In the genomic region with DNA sequence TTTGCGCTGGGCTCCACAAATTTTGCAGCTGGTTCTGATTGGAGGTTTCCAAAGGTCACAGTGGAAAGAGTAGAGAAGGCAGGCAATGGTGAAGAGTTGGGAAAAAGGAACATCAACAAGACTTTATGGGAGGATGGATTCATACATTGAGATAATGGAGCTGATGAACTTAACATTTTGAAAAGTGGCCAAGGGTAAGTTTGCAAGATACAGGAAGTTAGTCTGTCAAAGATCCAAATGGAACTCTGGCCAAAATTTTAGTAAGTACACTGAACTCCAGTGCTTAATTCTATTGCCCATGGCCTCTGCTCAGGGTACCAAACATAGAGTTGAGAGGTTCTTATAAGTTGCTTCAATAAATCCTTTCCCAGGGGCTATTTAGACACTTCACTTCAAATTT, we compare ENCODE assay signal across 25 cellular contexts. TPM values are rescaled to one million over a fixed set of nuclear protein-coding genes. Genes with fewer than 3 reads are reported as not detected.
DNase-seq lines count a peak whose midpoint lies in the region; ATAC-seq and TF ChIP-seq lines count a peak whose summit lies in the region.
"Had no signal": no experiment of that assay in that cellular context is flagged by ENCODE, and none has a peak within 500 bp of the region (broad histone marks: within the 10 kb centered on the region; RNA-seq: fewer than 3 reads in every experiment).

No MANE protein-coding gene starts in this region.

- H2BK15ac ChIP-seq in mesenchymal stem cell (ENCODE audit: low read depth, poor library complexity, severe bottlenecking) = no peak overlapping the region

- no peak overlapping the region for H3K4me3 ChIP-seq in LNCaP clone FGC (ENCODE audit: low read depth, low read length)
- no peak overlapping the region for H3K4me3 ChIP-seq in cardiac fibroblast (replicated peaks in 1 of 2; ENCODE audit: low read depth in 2 of 2, low read length in 2 of 2)
- no peak overlapping the region for H3K4me3 ChIP-seq in mesenchymal stem cell (ENCODE audit: insufficient read depth in 1 of 2, low read depth in 1 of 2, low read length in 2 of 2)
- no peak overlapping the region for H3K4me3 ChIP-seq in smooth muscle cell
- H3K4me3 ChIP-seq: BLaER1, GM23338, HAP-1, K562 had no signal

- peak overlapping the region; percentile 61 for H2BK120ac ChIP-seq in mesenchymal stem cell (ENCODE audit: low read depth, low read length)

- no peak overlapping the region for H3K4ac ChIP-seq in mesenchymal stem cell (ENCODE audit: low read depth in 1 of 2, low read length in 2 of 2)

- 100% methylated on average over 1 of the region's 1 CpG for WGBS in mesenchymal stem cell
- 92% methylated on average over 1 of the region's 1 CpG for WGBS in smooth muscle cell (ENCODE audit: low lambda C conversion rate)

- H2BK12ac ChIP-seq in mesenchymal stem cell (ENCODE audit: low read length in 2 of 2) = no peak overlapping the region

- H2AFZ ChIP-seq in mesenchymal stem cell (ENCODE audit: low read depth, low read length) (no peak overlapping the region), smooth muscle cell (ENCODE audit: low read depth) (no peak overlapping the region)

- no peak overlapping the region for H3K4me2 ChIP-seq in mesenchymal stem cell (ENCODE audit: low read length, poor library complexity, severe bottlenecking)
- no peak overlapping the region for H3K4me2 ChIP-seq in smooth muscle cell
- H3K4me2 ChIP-seq: BLaER1, GM23338 had no signal

- no peak for ATAC-seq in HG03442 (IDR thresholded peaks at IDR 0.05; ENCODE audit: unreplicated experiment)
- ATAC-seq: GM23338, K562 had no signal

- H3K27me3 Mint-ChIP-seq in activated T-cell treated with anti-CD3 and anti-CD28 coated beads, Interleukin-2, amount 50 U/mL, for 24 hours = peaks cover 23% of the 10 kb centered on the region

- H3K9ac ChIP-seq in mesenchymal stem cell (ENCODE audit: low read length) (no peak overlapping the region), smooth muscle cell (ENCODE audit: low read depth) (no peak overlapping the region)
- H3K9ac ChIP-seq: BLaER1 had no signal

- no peaks in the 10 kb centered on the region for H4K20me1 ChIP-seq in smooth muscle cell (ENCODE audit: low read depth)
- H4K20me1 ChIP-seq: BLaER1 had no signal

- H3K4me1 ChIP-seq in mesenchymal stem cell (ENCODE audit: control insufficient read depth, insufficient read depth, low read depth, low read length) (peaks cover 12% of the 10 kb centered on the region), smooth muscle cell (ENCODE audit: low read depth) (no peaks in the 10 kb centered on the region)
- H3K4me1 ChIP-seq: BLaER1, HAP-1 had no signal

- H4K91ac ChIP-seq in mesenchymal stem cell (ENCODE audit: low read length) = no peak overlapping the region

- H2AK5ac ChIP-seq in mesenchymal stem cell (ENCODE audit: low read length, severe bottlenecking) = no peak overlapping the region

- no peaks in the 10 kb centered on the region for H3K36me3 Mint-ChIP-seq in activated T-cell treated with anti-CD3 and anti-CD28 coated beads, Interleukin-2, amount 50 U/mL, for 24 hours (ENCODE audit: low read depth)

- TF ChIP-seq CTCF in LNCaP clone FGC (IDR thresholded peaks at IDR 0.05; ENCODE audit: control insufficient read depth, extremely low read depth, insufficient read depth) (no peak), cardiac fibroblast (IDR thresholded peaks at IDR 0.05; ENCODE audit: low read depth, low read length) (no peak), smooth muscle cell (IDR thresholded peaks at IDR 0.05; ENCODE audit: borderline replicate concordance, insufficient read depth, poor library complexity, severe bottlenecking) (no peak)

- no peaks in the 10 kb centered on the region for H3K9me3 Mint-ChIP-seq in activated T-cell treated with anti-CD3 and anti-CD28 coated beads, Interleukin-2, amount 50 U/mL, for 24 hours
- H3K9me3 Mint-ChIP-seq: CD4-positive, alpha-beta T cell; GM23338 had no signal

- H2BK5ac ChIP-seq in mesenchymal stem cell (ENCODE audit: low read depth, low read length, poor library complexity, severe bottlenecking) = no peak overlapping the region

- H3K27ac Mint-ChIP-seq in activated T-cell treated with anti-CD3 and anti-CD28 coated beads, Interleukin-2, amount 50 U/mL, for 24 hours = no peak overlapping the region
- H3K27ac Mint-ChIP-seq: CD4-positive, alpha-beta T cell; GM23338 had no signal

- H3K27ac ChIP-seq in mesenchymal stem cell (ENCODE audit: low read length, poor library complexity, severe bottlenecking) = no peak overlapping the region
- H3K27ac ChIP-seq in smooth muscle cell (ENCODE audit: low read depth) = no peak overlapping the region
- H3K27ac ChIP-seq: BLaER1 had no signal

- peak; percentile 78 for DNase-seq in LNCaP clone FGC (ENCODE audit: low read depth)
- DNase-seq in cardiac fibroblast (ENCODE audit: low read depth in 2 of 2) = peak; percentile 27 to 70
- DNase-seq in fibroblast of peridontal ligament (ENCODE audit: extremely low read depth) = peak; percentile 23
- no peak for DNase-seq in mesenchymal stem cell
- no peak for DNase-seq in smooth muscle cell (lab: John Stamatoyannopoulos, UW; ENCODE audit: unreplicated experiment)
- DNase-seq in stimulated activated CD8-positive, alpha-beta memory T cell treated with anti-CD3 and anti-CD28 coated beads, Interleukin-4, amount 100 ng/mL, for 48 hours = no peak
- DNase-seq in activated T-cell treated with anti-CD3 and anti-CD28 coated beads, Interleukin-2, amount 50 U/mL, for 24 hours = no peak
- DNase-seq: CD4-positive, alpha-beta T cell; COR-L47; DMS79; NCI-H1105; NCI-H1694; NCI-H2081; NCI-H2171; NCI-H446; NCI-H526; OCI-M1; Right ventricle myocardium superior; SW 1271 had no signal

- H3K23ac ChIP-seq in mesenchymal stem cell (ENCODE audit: low read length in 2 of 2) = no peak overlapping the region

- no peak overlapping the region for H4K8ac ChIP-seq in mesenchymal stem cell (ENCODE audit: low read length)

- H3K79me2 ChIP-seq in smooth muscle cell (ENCODE audit: low read depth) = no peaks in the 10 kb centered on the region

- H3K4me3 Mint-ChIP-seq in activated T-cell treated with anti-CD3 and anti-CD28 coated beads, Interleukin-2, amount 50 U/mL, for 24 hours = no peak overlapping the region
- H3K4me3 Mint-ChIP-seq: CD4-positive, alpha-beta T cell; GM23338 had no signal

- H3K18ac ChIP-seq in mesenchymal stem cell (ENCODE audit: low read depth in 1 of 2, low read length in 2 of 2) = no peak overlapping the region

- H3K27me3 ChIP-seq in mesenchymal stem cell (ENCODE audit: control insufficient read depth in 1 of 2, insufficient read depth in 1 of 2, low read length in 2 of 2) = no peaks in the 10 kb centered on the region
- H3K27me3 ChIP-seq in smooth muscle cell (ENCODE audit: low read depth) = no peaks in the 10 kb centered on the region
- H3K27me3 ChIP-seq: BLaER1 had no signal

- H3K36me3 ChIP-seq in mesenchymal stem cell (ENCODE audit: control insufficient read depth in 1 of 2, insufficient read depth in 2 of 2, low read depth in 1 of 2, low read length in 2 of 2) (no peaks in the 10 kb centered on the region), smooth muscle cell (ENCODE audit: low read depth) (no peaks in the 10 kb centered on the region)
- H3K36me3 ChIP-seq: BLaER1, HAP-1 had no signal

- no peaks in the 10 kb centered on the region for H3K79me1 ChIP-seq in mesenchymal stem cell (replicated peaks; ENCODE audit: low read length, poor library complexity, severe bottlenecking)

- no peaks in the 10 kb centered on the region for H3K9me3 ChIP-seq in mesenchymal stem cell (ENCODE audit: control insufficient read depth, low read length)
- H3K9me3 ChIP-seq in smooth muscle cell (replicated peaks; ENCODE audit: low read depth) = no peaks in the 10 kb centered on the region
- H3K9me3 ChIP-seq: BLaER1, HAP-1 had no signal

- no peak overlapping the region for H3K14ac ChIP-seq in mesenchymal stem cell (ENCODE audit: low read length in 2 of 2)

- H3K4me1 Mint-ChIP-seq in activated T-cell treated with anti-CD3 and anti-CD28 coated beads, Interleukin-2, amount 50 U/mL, for 24 hours (ENCODE audit: low read depth) = no peaks in the 10 kb centered on the region
- H3K4me1 Mint-ChIP-seq: GM23338 had no signal

- no peaks in the 10 kb centered on the region for H3F3A ChIP-seq in smooth muscle cell (ENCODE audit: low read depth)

RNA-seq across cellular contexts. Expression of gene CCER1, which starts 15.6 kb away (rescaled TPM):
- polyA plus RNA-seq in mesenchymal stem cell (2013, experiment 1 of 2) = not detected
- polyA plus RNA-seq in mesenchymal stem cell (2013, experiment 2 of 2) = not detected
- total RNA-seq in smooth muscle cell = not detected in 2 replicates
- not detected in 2 replicates for polyA plus RNA-seq in smooth muscle cell
- total RNA-seq: CD4-positive, alpha-beta T cell; GM23338; K562; LHCN-M2; Right ventricle myocardium superior had no signal
- polyA plus RNA-seq: GM23338, K562 had no signal

Comparison
In these comparisons a context has a peak if more than half of its experiments do, and no peak if none do; other contexts are left out.
1. DNase-seq: peak in LNCaP clone FGC (single experiment), cardiac fibroblast (2 of 2) and fibroblast of peridontal ligament (single experiment); none in mesenchymal stem cell (single experiment), smooth muscle cell (single experiment), stimulated activated CD8-positive, alpha-beta memory T cell treated with anti-CD3 and anti-CD28 coated beads, Interleukin-4, amount 100 ng/mL, for 48 hours (single experiment) and activated T-cell treated with anti-CD3 and anti-CD28 coated beads, Interleukin-2, amount 50 U/mL, for 24 hours (single experiment).